ENCODE assay signal across 8 cellular contexts in the genomic region with DNA sequence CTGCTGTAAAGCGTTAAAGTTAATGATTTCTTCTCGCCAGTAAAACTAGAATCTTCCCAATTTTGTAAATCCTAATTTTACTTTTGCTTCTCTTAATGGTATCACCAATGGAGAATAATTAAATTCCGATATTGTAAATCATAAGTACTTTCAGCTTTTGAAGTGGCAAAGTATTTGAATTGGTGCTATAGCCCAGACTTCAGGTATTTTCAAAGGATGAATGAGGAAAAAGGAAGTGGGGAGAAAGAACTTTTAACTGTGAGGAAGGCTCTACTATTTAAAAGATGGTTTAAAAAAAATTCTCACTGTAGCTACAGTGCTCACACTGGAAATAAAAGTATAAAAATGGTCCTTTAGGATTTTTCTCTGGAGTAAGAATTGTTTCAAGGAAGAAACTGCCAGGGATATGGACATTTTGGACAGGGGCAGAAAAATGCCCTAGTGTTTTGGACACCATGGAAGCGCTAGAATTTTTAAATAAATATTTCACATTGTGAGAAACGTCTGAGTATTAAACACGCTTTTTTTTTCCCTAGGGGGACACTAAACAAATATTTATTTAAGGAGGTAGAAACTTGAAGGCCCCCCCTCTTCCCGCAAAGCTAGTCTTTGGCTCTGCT. TPM values are rescaled to one million over a fixed set of nuclear protein-coding genes. Genes with fewer than 3 reads are reported as not detected.
DNase-seq lines count a peak whose midpoint lies in the region; TF ChIP-seq lines count a peak whose summit lies in the region.

No MANE protein-coding gene starts in this region.

- H3K4me2 ChIP-seq in MM.1S (ENCODE audit: low read depth, low read length): peak overlapping the region; percentile 55; the same call in 1 of the 2 replicates

- no peaks in the 10 kb centered on the region for H3K9me3 ChIP-seq in MM.1S (replicated peaks; ENCODE audit: insufficient read depth, low read length)
- H3K9me3 ChIP-seq in duodenal mucosa (ENCODE audit: control insufficient read depth in 1 of 2, low read length in 2 of 2): no peaks in the 10 kb centered on the region

- no peaks in the 10 kb centered on the region for H3K27me3 ChIP-seq in MM.1S (replicated peaks; ENCODE audit: insufficient read depth, low read length)
- peaks cover 0 to 3% of the 10 kb centered on the region in 2 donors for H3K27me3 ChIP-seq in duodenal mucosa (ENCODE audit: control insufficient read depth in 1 of 2, insufficient read depth in 2 of 2, low read length in 2 of 2)

- H3K4me1 Mint-ChIP-seq in CD14-positive monocyte (peaks cover 24% of the 10 kb centered on the region), nephron (peaks cover 22% of the 10 kb centered on the region)

- H3K4me3 ChIP-seq in MM.1S (ENCODE audit: low read length) (peak overlapping the region; percentile 67), duodenal mucosa (ENCODE audit: low read depth in 1 of 2, low read length in 2 of 2) (peak overlapping the region; percentile 81 to 83)

- peaks cover 2% of the 10 kb centered on the region; the same call in 1 of the 2 replicates for H3K4me1 ChIP-seq in MM.1S (ENCODE audit: low read length)
- peaks cover 9 to 11% of the 10 kb centered on the region in 2 donors for H3K4me1 ChIP-seq in duodenal mucosa (ENCODE audit: control insufficient read depth in 1 of 2, insufficient read depth in 2 of 2, low read length in 2 of 2)

- 0 out of 2 replicates have a peak, but pooled peaks cover 6% of the 10 kb centered on the region for H3F3A ChIP-seq in MM.1S (ENCODE audit: insufficient read depth, low read length)

- H3K9me3 Mint-ChIP-seq in CD14-positive monocyte (no peaks in the 10 kb centered on the region), nephron (no peaks in the 10 kb centered on the region)

- H3K4me3 Mint-ChIP-seq in CD14-positive monocyte (peak overlapping the region; percentile 82 to 91), nephron (peak overlapping the region; percentile 82 to 90 (median 89))

- no peak for DNase-seq in CD14-positive monocyte (ENCODE audit: low spot score)
- DNase-seq in MM.1S: no peak
- DNase-seq in HUDEP-2 (lab: John Stamatoyannopoulos, UW; ENCODE audit: unreplicated experiment in 76 of 76): no peak
- no peak for DNase-seq in NCI-H146 treated with DMSO at 0.1 percent for 48 hours (lab: John Stamatoyannopoulos, UW; ENCODE audit: unreplicated experiment)
- DNase-seq in stimulated activated CD4-positive, alpha-beta T cell treated with anti-CD3 and anti-CD28 coated beads, Interleukin-15, amount 100 ng/mL, for 24 hours: no peak
- DNase-seq in globus pallidus (ENCODE audit: low spot score): no peak

- H3K27me3 Mint-ChIP-seq in CD14-positive monocyte (ENCODE audit: low read depth in 3 of 3): no peaks in the 10 kb centered on the region
- no peaks in the 10 kb centered on the region for H3K27me3 Mint-ChIP-seq in nephron (ENCODE audit: low read depth)

- H3K27ac Mint-ChIP-seq in CD14-positive monocyte (peak overlapping the region; percentile 86 to 93 (median 91)), nephron (peak overlapping the region; percentile 89 to 94 (median 90))

- no peaks in the 10 kb centered on the region for H3K36me3 Mint-ChIP-seq in CD14-positive monocyte
- no peaks in the 10 kb centered on the region for H3K36me3 Mint-ChIP-seq in nephron (ENCODE audit: low read depth)

- no peak overlapping the region for H2AFZ ChIP-seq in MM.1S (ENCODE audit: low read length)

- TF ChIP-seq CTCF in CD14-positive monocyte (IDR thresholded peaks at IDR 0.05) (no peak), MM.1S (IDR thresholded peaks at IDR 0.05; ENCODE audit: low read length) (no peak), nephron (IDR thresholded peaks at IDR 0.05; ENCODE audit: unreplicated experiment in 3 of 3) (no peak)

- no peaks in the 10 kb centered on the region for H3K9me2 ChIP-seq in MM.1S (replicated peaks; ENCODE audit: insufficient read depth, low read length)

- peaks cover 28% of the 10 kb centered on the region for H3K79me2 ChIP-seq in MM.1S (ENCODE audit: low read length)

- intact Hi-C loops in CD14-positive monocyte (cut with micrococcal nuclease): loop anchor here in 1 of 2 donors (5.0 kb wide), 1 partner anchor 44 kb away; no protein-coding TSS in a partner anchor

- no peaks in the 10 kb centered on the region for H4K20me1 ChIP-seq in MM.1S (ENCODE audit: insufficient read depth, low read length)

- H3K27ac ChIP-seq in MM.1S (ENCODE audit: low read length) (no peak overlapping the region; the same call in 1 of the 2 replicates), duodenal mucosa (ENCODE audit: low read depth, low read length) (peak overlapping the region; percentile 93)

- H3K9ac ChIP-seq in MM.1S (ENCODE audit: low read length): peak overlapping the region; percentile 51; the same call in 1 of the 2 replicates
- H3K9ac ChIP-seq in duodenal mucosa (ENCODE audit: low read depth in 1 of 2, low read length in 2 of 2): peak overlapping the region; percentile 50 to 68

- H3K36me3 ChIP-seq in MM.1S (replicated peaks; ENCODE audit: insufficient read depth, low read length): no peaks in the 10 kb centered on the region
- H3K36me3 ChIP-seq in duodenal mucosa (ENCODE audit: control insufficient read depth in 1 of 2, insufficient read depth in 2 of 2, low read length in 2 of 2): no peaks in the 10 kb centered on the region

RNA-seq across cellular contexts. Expression of gene TAB2, which starts 1.3 kb away (rescaled TPM):
- polyA plus RNA-seq in CD14-positive monocyte: 1 to 10 TPM; 3.1 to 6.0 TPM
